In genomic region chr9:136157477-136158265, GRCh38 we compare ENCODE assay signal across 20 cellular contexts. TPM values are rescaled to one million over a fixed set of nuclear protein-coding genes. Genes with fewer than 3 reads are reported as not detected.
DNase-seq lines count a peak whose midpoint lies in the region; ATAC-seq and TF ChIP-seq lines count a peak whose summit lies in the region.
"Had no signal": no experiment of that assay in that cellular context is flagged by ENCODE, and none has a peak within 500 bp of the region (broad histone marks: within the 10 kb centered on the region; RNA-seq: fewer than 3 reads in every experiment).

No MANE protein-coding gene starts in this region.

- H3K4me3 Mint-ChIP-seq in stimulated activated naive B cell treated with anti-CD40 and anti-IgM and Interleukin-4, amounts not matched to agents 10 μg/mL and 1 μg/mL and 100 μg/mL, for 72 hours = no peak overlapping the region
- H3K4me3 Mint-ChIP-seq: CD8-positive, alpha-beta memory T cell had no signal

- H3K4me1 Mint-ChIP-seq in stimulated activated naive B cell treated with anti-CD40 and anti-IgM and Interleukin-4, amounts not matched to agents 10 μg/mL and 1 μg/mL and 100 μg/mL, for 72 hours = no peaks in the 10 kb centered on the region
- H3K4me1 Mint-ChIP-seq: CD8-positive, alpha-beta memory T cell had no signal

- H3K27ac Mint-ChIP-seq in stimulated activated naive B cell treated with anti-CD40 and anti-IgM and Interleukin-4, amounts not matched to agents 10 μg/mL and 1 μg/mL and 100 μg/mL, for 72 hours = no peak overlapping the region
- H3K27ac Mint-ChIP-seq: CD8-positive, alpha-beta memory T cell had no signal

- ATAC-seq in Right ventricle myocardium inferior = no peak
- no peak for ATAC-seq in left ventricle myocardium superior
- no peak for ATAC-seq in stimulated activated naive B cell treated with anti-CD40 and anti-IgM and Interleukin-4, amounts not matched to agents 10 μg/mL and 1 μg/mL and 100 μg/mL, for 72 hours (replicated peaks)

- intact Hi-C loops in Right ventricle myocardium inferior (cut with DNase I) (no loop called here), left ventricle myocardium superior (cut with micrococcal nuclease) (no loop called here)

- H3K9me3 Mint-ChIP-seq in stimulated activated naive B cell treated with anti-CD40 and anti-IgM and Interleukin-4, amounts not matched to agents 10 μg/mL and 1 μg/mL and 100 μg/mL, for 72 hours = no peaks in the 10 kb centered on the region
- H3K9me3 Mint-ChIP-seq: CD8-positive, alpha-beta memory T cell had no signal

- H3K27me3 Mint-ChIP-seq in stimulated activated naive B cell treated with anti-CD40 and anti-IgM and Interleukin-4, amounts not matched to agents 10 μg/mL and 1 μg/mL and 100 μg/mL, for 72 hours = peaks cover 26 to 34% of the 10 kb centered on the region in 2 donors

- H3K4me3 ChIP-seq in choroid plexus epithelial cell (ENCODE audit: low read depth, low read length) = no peak overlapping the region
- H3K4me3 ChIP-seq: PC-9 had no signal

- no peaks in the 10 kb centered on the region for H3K36me3 Mint-ChIP-seq in stimulated activated naive B cell treated with anti-CD40 and anti-IgM and Interleukin-4, amounts not matched to agents 10 μg/mL and 1 μg/mL and 100 μg/mL, for 72 hours
- H3K36me3 Mint-ChIP-seq: CD8-positive, alpha-beta memory T cell had no signal

- no peak for TF ChIP-seq CTCF in choroid plexus epithelial cell (conservative IDR thresholded peaks at IDR 0.05; ENCODE audit: low read depth, low read length)

- peak; percentile 22 for DNase-seq in Right ventricle myocardium inferior (ENCODE audit: missing footprints)
- no peak for DNase-seq in left ventricle myocardium superior
- peak; percentile 12 for DNase-seq in choroid plexus epithelial cell (ENCODE audit: low read depth)
- DNase-seq in glomerular endothelial cell (ENCODE audit: extremely low read depth, low read depth, low spot score) = peak; percentile 29
- DNase-seq in pulmonary artery endothelial cell (ENCODE audit: low read depth, low spot score) = peak; percentile 30
- DNase-seq in SKM-1 treated with dmso at 0.1 percent for 144 hours (lab: John Stamatoyannopoulos, UW; ENCODE audit: unreplicated experiment) = no peak
- DNase-seq in NCI-H1105 (lab: John Stamatoyannopoulos, UW) = no peak
- DNase-seq in stimulated activated naive B cell treated with anti-CD40 and anti-IgM and Interleukin-4, amounts not matched to agents 10 μg/mL and 1 μg/mL and 100 μg/mL, for 72 hours = no peak
- DNase-seq: ACHN, DMS53, IMR-90, NCI-H1105 treated with DMSO at 0.1 percent for 48 hours, NCI-H2029 treated with DMSO at 0.1 percent for 48 hours, NCI-H226, NCI-H510A treated with DMSO at 0.1 percent for 48 hours, NCI-H748 treated with DMSO at 0.1 percent for 48 hours, PC-9, RPMI8226, SIG-M5 had no signal

RNA-seq across cellular contexts. Expression of gene TMEM250, which starts 39.0 kb away (rescaled TPM):
- total RNA-seq in Right ventricle myocardium inferior (18.7 TPM), left ventricle myocardium superior (16.6 TPM), glomerular endothelial cell (67.3 and 77.1 TPM in 2 replicates), pulmonary artery endothelial cell (72.3 and 75.4 TPM in 2 replicates)

RNA-seq across cellular contexts. Expression of gene LHX3, which starts 47.3 kb away (rescaled TPM):
- total RNA-seq in Right ventricle myocardium inferior (not detected), left ventricle myocardium superior (not detected), glomerular endothelial cell (not detected in 2 replicates), pulmonary artery endothelial cell (not detected in 2 replicates)
- total RNA-seq: CD8-positive, alpha-beta memory T cell; IMR-90 had no signal

Comparison
In these comparisons a context has a peak if more than half of its experiments do, and no peak if none do; other contexts are left out.
1. DNase-seq: peak in Right ventricle myocardium inferior (single experiment), choroid plexus epithelial cell (single experiment), glomerular endothelial cell (single experiment) and pulmonary artery endothelial cell (single experiment); none in left ventricle myocardium superior (single experiment), SKM-1 treated with dmso at 0.1 percent for 144 hours (single experiment), NCI-H1105 (single experiment) and stimulated activated naive B cell treated with anti-CD40 and anti-IgM and Interleukin-4, amounts not matched to agents 10 μg/mL and 1 μg/mL and 100 μg/mL, for 72 hours (single experiment).